In genomic region chr16:1989826-1990335, GRCh38 we compare ENCODE assay signal across 8 cellular contexts. TPM values are rescaled to one million over a fixed set of nuclear protein-coding genes. Genes with fewer than 3 reads are reported as not detected.
DNase-seq lines count a peak whose midpoint lies in the region; ATAC-seq and TF ChIP-seq lines count a peak whose summit lies in the region.

A gene with protein sequence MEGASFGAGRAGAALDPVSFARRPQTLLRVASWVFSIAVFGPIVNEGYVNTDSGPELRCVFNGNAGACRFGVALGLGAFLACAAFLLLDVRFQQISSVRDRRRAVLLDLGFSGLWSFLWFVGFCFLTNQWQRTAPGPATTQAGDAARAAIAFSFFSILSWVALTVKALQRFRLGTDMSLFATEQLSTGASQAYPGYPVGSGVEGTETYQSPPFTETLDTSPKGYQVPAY (plus strand): TSS chr16:1989970. CDS start chr16:1990103, 133 bp downstream.

- ATAC-seq in CD8-positive, alpha-beta T cell, result no peak
- no peak for ATAC-seq in natural killer cell treated with Interleukin-12 subunit alpha and Interleukin-12 subunit beta and Interleukin-15 and Interleukin-18, amount 100 ng/mL, for 72 hours
- no peak for ATAC-seq in GM18505 (IDR thresholded peaks at IDR 0.05; ENCODE audit: unreplicated experiment)
- no peak for ATAC-seq in gastrocnemius medialis

- H3K27ac Mint-ChIP-seq in CD8-positive, alpha-beta T cell, result no peak within 1 kb of the TSS
- H3K27ac Mint-ChIP-seq in natural killer cell treated with Interleukin-12 subunit alpha and Interleukin-12 subunit beta and Interleukin-15 and Interleukin-18, amount 100 ng/mL, for 72 hours, result peak within 1 kb of the TSS; percentile 65 to 69

- no peak within 1 kb of the TSS for H3K27ac ChIP-seq in CD8-positive, alpha-beta T cell (ENCODE audit: low read depth, low read length)
- peak within 1 kb of the TSS; percentile 50 for H3K27ac ChIP-seq in HUES48 (ENCODE audit: low read depth, low read length)
- H3K27ac ChIP-seq in breast epithelium, result no peak within 1 kb of the TSS
- H3K27ac ChIP-seq in gastrocnemius medialis, result no peak within 1 kb of the TSS

- peaks cover 22% of the 10 kb centered on the region for H3K4me1 ChIP-seq in CD8-positive, alpha-beta T cell (ENCODE audit: insufficient read depth, low read length)
- H3K4me1 ChIP-seq in HUES48 (ENCODE audit: control insufficient read depth, insufficient read depth, low read length) (peaks cover 25% of the 10 kb centered on the region), breast epithelium (peaks cover 5 to 21% of the 10 kb centered on the region in 2 donors), gastrocnemius medialis (peaks cover 13 to 23% of the 10 kb centered on the region in 2 donors)

- peak within 1 kb of the TSS; percentile 72 for H3K4me3 Mint-ChIP-seq in CD8-positive, alpha-beta T cell
- H3K4me3 Mint-ChIP-seq in natural killer cell treated with Interleukin-12 subunit alpha and Interleukin-12 subunit beta and Interleukin-15 and Interleukin-18, amount 100 ng/mL, for 72 hours, result peak within 1 kb of the TSS; percentile 80

- H3K27me3 Mint-ChIP-seq in CD8-positive, alpha-beta T cell (ENCODE audit: low read depth), result peaks cover 9% of the 10 kb centered on the region
- no peaks in the 10 kb centered on the region for H3K27me3 Mint-ChIP-seq in natural killer cell treated with Interleukin-12 subunit alpha and Interleukin-12 subunit beta and Interleukin-15 and Interleukin-18, amount 100 ng/mL, for 72 hours

- peaks cover 29% of the 10 kb centered on the region for H3K4me1 Mint-ChIP-seq in CD8-positive, alpha-beta T cell (ENCODE audit: low read depth)
- H3K4me1 Mint-ChIP-seq in natural killer cell treated with Interleukin-12 subunit alpha and Interleukin-12 subunit beta and Interleukin-15 and Interleukin-18, amount 100 ng/mL, for 72 hours (ENCODE audit: low read depth in 2 of 2), result peaks cover 11 to 28% of the 10 kb centered on the region in 2 donors

- CTCF ChIA-PET in CD8-positive, alpha-beta T cell (lab: Charles Lee), result no interaction called here

- H3K9ac ChIP-seq in HUES48 (ENCODE audit: low read depth, low read length), result no peak within 1 kb of the TSS

- in situ Hi-C loops in gastrocnemius medialis (cut with MboI; ENCODE audit: low sequenced_read_pairs in 4 of 4), result no loop called here

- H3K9me3 Mint-ChIP-seq in CD8-positive, alpha-beta T cell, result no peaks in the 10 kb centered on the region
- H3K9me3 Mint-ChIP-seq in natural killer cell treated with Interleukin-12 subunit alpha and Interleukin-12 subunit beta and Interleukin-15 and Interleukin-18, amount 100 ng/mL, for 72 hours, result no peaks in the 10 kb centered on the region

- peaks cover 9% of the 10 kb centered on the region for H3K27me3 ChIP-seq in CD8-positive, alpha-beta T cell (ENCODE audit: insufficient read depth, low read length)
- peaks cover 26% of the 10 kb centered on the region for H3K27me3 ChIP-seq in HUES48 (ENCODE audit: control insufficient read depth, insufficient read depth, low read length)
- H3K27me3 ChIP-seq in breast epithelium, result peaks cover 5 to 25% of the 10 kb centered on the region in 2 donors
- H3K27me3 ChIP-seq in gastrocnemius medialis, result peaks cover 30 to 38% (median 34%) of the 10 kb centered on the region in 3 donors

- peak within 1 kb of the TSS; percentile 60 for H3K4me3 ChIP-seq in CD8-positive, alpha-beta T cell (ENCODE audit: low read depth, low read length)
- H3K4me3 ChIP-seq in HUES48 (ENCODE audit: low read depth, low read length), result peak within 1 kb of the TSS; percentile 78
- H3K4me3 ChIP-seq in breast epithelium, result peak within 1 kb of the TSS in 2 of 3 donors; percentile 39 to 67
- no peak within 1 kb of the TSS for H3K4me3 ChIP-seq in gastrocnemius medialis

- POLR2A ChIA-PET in CD8-positive, alpha-beta T cell (lab: Charles Lee), result interaction anchor here (0.6 to 2.9 kb wide), 4 partner anchors 18 to 508 kb away, joined by 3 to 20 read pairs (median 9); partner anchors contain the start of genes RPS2 and TBL3

- DNase-seq in CD8-positive, alpha-beta T cell, result no peak
- DNase-seq in breast epithelium (ENCODE audit: low spot score in 2 of 2), result no peak
- no peak for DNase-seq in natural killer cell treated with Interleukin-12 subunit alpha and Interleukin-12 subunit beta and Interleukin-15 and Interleukin-18, amount 100 ng/mL, for 72 hours (ENCODE audit: low spot score)
- DNase-seq in posterior vena cava (ENCODE audit: low spot score), result no peak
- no peak for DNase-seq in gastrocnemius medialis
- no peak for DNase-seq in SIG-M5 treated with dmso at 0.1 percent for 504 hours (lab: John Stamatoyannopoulos, UW; ENCODE audit: unreplicated experiment)

- no peaks in the 10 kb centered on the region for H3K9me3 ChIP-seq in CD8-positive, alpha-beta T cell (ENCODE audit: low read length)
- H3K9me3 ChIP-seq in HUES48 (ENCODE audit: control insufficient read depth, insufficient read depth, low read length) (no peaks in the 10 kb centered on the region), breast epithelium (no peaks in the 10 kb centered on the region), gastrocnemius medialis (no peaks in the 10 kb centered on the region)

- TF ChIP-seq POLR2A in breast epithelium (IDR thresholded peaks at IDR 0.05), result no peak
- TF ChIP-seq POLR2A in GM18505 (IDR thresholded peaks at IDR 0.05; ENCODE audit: borderline replicate concordance, extremely low read depth, insufficient read depth, insufficient read length), result no peak
- TF ChIP-seq POLR2A in gastrocnemius medialis (IDR thresholded peaks at IDR 0.05), result no peak

- H3K36me3 Mint-ChIP-seq in CD8-positive, alpha-beta T cell, result peaks cover 13% of the 10 kb centered on the region
- H3K36me3 Mint-ChIP-seq in natural killer cell treated with Interleukin-12 subunit alpha and Interleukin-12 subunit beta and Interleukin-15 and Interleukin-18, amount 100 ng/mL, for 72 hours, result no peaks in the 10 kb centered on the region

- TF ChIP-seq CTCF in CD8-positive, alpha-beta T cell (IDR thresholded peaks at IDR 0.05), result no peak
- no peak for TF ChIP-seq CTCF in breast epithelium (IDR thresholded peaks at IDR 0.05)
- no peak for TF ChIP-seq CTCF in gastrocnemius medialis (IDR thresholded peaks at IDR 0.05 in 4 of 5, conservative IDR thresholded peaks at IDR 0.05 in 1 of 5)

- intact Hi-C loops in CD8-positive, alpha-beta T cell (cut with DNase I, micrococcal nuclease), result no loop called here
- intact Hi-C loops in breast epithelium (cut with DNase I; ENCODE audit: low total_unique reads) (no loop called here), posterior vena cava (cut with DNase I) (no loop called here), gastrocnemius medialis (cut with DNase I; ENCODE audit: low total_unique reads) (loop anchor here (10.0 kb wide), 1 partner anchor 375 kb away; the partner anchor contains the start of genes CRAMP1 and IFT140)

- H3K36me3 ChIP-seq in CD8-positive, alpha-beta T cell (ENCODE audit: insufficient read depth, low read length), result peaks cover 6% of the 10 kb centered on the region
- peaks cover 18% of the 10 kb centered on the region for H3K36me3 ChIP-seq in HUES48 (ENCODE audit: control insufficient read depth, insufficient read depth, low read length)
- H3K36me3 ChIP-seq in breast epithelium, result no peaks in the 10 kb centered on the region
- peaks cover 0 to 20% of the 10 kb centered on the region in 2 donors for H3K36me3 ChIP-seq in gastrocnemius medialis

RNA-seq across cellular contexts. Expression of the gene that starts here (rescaled TPM):
- 1 to 10 TPM; 6.2 to 6.6 TPM for total RNA-seq in CD8-positive, alpha-beta T cell
- 1 to 10 TPM in 1 of 3 donors, under 1 TPM in 2; 0.44 to 2.0 (median 0.64) TPM for total RNA-seq in breast epithelium
- total RNA-seq in natural killer cell treated with Interleukin-12 subunit alpha and Interleukin-12 subunit beta and Interleukin-15 and Interleukin-18, amount 100 ng/mL, for 72 hours, result 10 to 100 TPM; 21.3 to 43.6 TPM
- total RNA-seq in posterior vena cava, result under 1 TPM; 0.33 to 0.83 TPM
- 1 to 10 TPM in 1 of 4 donors, not detected in 3; 2.3 TPM for total RNA-seq in gastrocnemius medialis

Comparison
In these comparisons a context has a peak if more than half of its experiments do, and no peak if none do; other contexts are left out.
1. H3K4me3 ChIP-seq: peak in CD8-positive, alpha-beta T cell (single experiment), HUES48 (single experiment) and breast epithelium (2 of 3); none in gastrocnemius medialis (0 of 4).